In the genomic region with DNA sequence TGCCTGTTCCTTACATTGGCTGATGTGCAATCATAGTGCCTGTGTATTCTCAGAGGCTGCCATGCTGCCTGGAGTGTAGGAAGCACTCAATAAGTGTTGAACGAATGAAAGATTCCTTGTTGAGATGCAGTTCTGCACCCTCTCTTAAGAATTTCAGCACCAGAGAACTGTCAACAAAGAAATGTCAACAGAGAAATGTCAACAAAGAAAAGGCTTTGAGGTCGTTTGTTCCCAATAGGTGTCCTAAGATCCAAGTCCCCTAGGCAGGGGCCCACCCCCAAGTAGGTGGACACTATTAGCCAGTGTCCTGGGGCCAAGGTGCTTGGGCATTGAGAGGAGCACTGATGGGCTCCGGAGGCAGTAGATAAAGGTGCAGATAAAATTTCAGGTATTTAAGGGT, we compare ENCODE assay signal across 17 cellular contexts. TPM values are rescaled to one million over a fixed set of nuclear protein-coding genes. Genes with fewer than 3 reads are reported as not detected.
"Had no signal": no experiment of that assay in that cellular context is flagged by ENCODE, and none has a peak within 500 bp of the region (broad histone marks: within the 10 kb centered on the region; RNA-seq: fewer than 3 reads in every experiment).

No MANE protein-coding gene starts in this region.

- H3K4me1 ChIP-seq: uterus had no signal

- ATAC-seq: activated T-cell treated with anti-CD3 and anti-CD28 coated beads, Interleukin-2, amount 50 U/mL, for 72 hours had no signal

- DNase-seq: activated CD4-positive, CD25-positive, alpha-beta regulatory T cell treated with anti-CD3 and anti-CD28 coated beads, Interleukin-2, amount 50 U/mL, for 72 hours; activated CD8-positive, alpha-beta memory T cell treated with anti-CD3 and anti-CD28 coated beads for 24 hours; activated effector memory CD4-positive, alpha-beta T cell treated with anti-CD3 and anti-CD28 coated beads, Interleukin-2, amount 50 U/mL, for 16 hours; activated naive CD4-positive, alpha-beta T cell treated with anti-CD3 and anti-CD28 coated beads, Interleukin-2, amount 50 U/mL, for 16 hours; activated T-cell treated with anti-CD3 and anti-CD28 coated beads, Interleukin-2, amount 50 U/mL, for 72 hours; effector CD4-positive, alpha-beta T cell; kidney; left ventricle myocardium inferior; nephron progenitor cell; nucleus accumbens; posterior cingulate gyrus; retina; stimulated activated CD4-positive, alpha-beta T cell treated with anti-CD3 and anti-CD28 coated beads, Interleukin-12 subunit alpha, Interleukin-12 subunit beta, amount 100 ng/mL, for 4 hours; stimulated activated CD4-positive, alpha-beta T cell treated with anti-CD3 and anti-CD28 coated beads, Interleukin-1b, Interleukin-23, amount 100 ng/mL, for 48 hours; stimulated activated CD8-positive, alpha-beta memory T cell treated with anti-CD3 and anti-CD28 coated beads, Interleukin-4, amount 100 ng/mL, for 48 hours; stimulated activated naive CD4-positive, alpha-beta T cell; uterus had no signal

- H3K9me3 ChIP-seq: left ventricle myocardium inferior, uterus had no signal

- H3K27me3 ChIP-seq: uterus had no signal

- H3K36me3 ChIP-seq: uterus had no signal

- H3K4me3 ChIP-seq: left ventricle myocardium inferior, uterus had no signal

- H3K27ac ChIP-seq: left ventricle myocardium inferior, uterus had no signal

RNA-seq across cellular contexts. Expression of a gene that starts 12.6 kb away (rescaled TPM):
- total RNA-seq: activated T-cell treated with anti-CD3 and anti-CD28 coated beads, Interleukin-2, amount 50 U/mL, for 72 hours had no signal
